Comparison of ENCODE assay signal across 13 cellular contexts in genomic region chr3:172209333-172210321, GRCh38.
DNase-seq lines count a peak whose midpoint lies in the region; ATAC-seq and TF ChIP-seq lines count a peak whose summit lies in the region.
"Had no signal": no experiment of that assay in that cellular context is flagged by ENCODE, and none has a peak within 500 bp of the region (broad histone marks: within the 10 kb centered on the region; RNA-seq: fewer than 3 reads in every experiment).

No MANE protein-coding gene starts in this region.

- TF ChIP-seq CTCF in chondrocyte (IDR thresholded peaks at IDR 0.05) (no peak), lung (IDR thresholded peaks at IDR 0.05; ENCODE audit: control extremely low read depth, extremely low read depth) (no peak), stomach (IDR thresholded peaks at IDR 0.05) (no peak), foreskin keratinocyte (conservative IDR thresholded peaks at IDR 0.05) (no peak)

- CTCF ChIA-PET in activated naive CD4-positive, alpha-beta T cell treated with anti-CD3 and anti-CD28 coated beads for 36 hours (lab: Charles Lee) = no interaction called here

- H3K4me1 ChIP-seq in lung (ENCODE audit: control insufficient read depth in 2 of 2, insufficient read depth in 2 of 2, low read length in 2 of 2) (peaks cover 14 to 37% of the 10 kb centered on the region in 2 donors), stomach (peaks cover 10 to 67% (median 41%) of the 10 kb centered on the region in 4 donors), foreskin keratinocyte (peaks cover 14% of the 10 kb centered on the region)

- H3K36me3 Mint-ChIP-seq in chondrocyte (ENCODE audit: low read depth) (peaks cover 7% of the 10 kb centered on the region), T-helper 17 cell (ENCODE audit: low read depth) (no peaks in the 10 kb centered on the region)
- peaks cover 7% of the 10 kb centered on the region for H3K36me3 Mint-ChIP-seq in activated naive CD4-positive, alpha-beta T cell treated with anti-CD3 and anti-CD28 coated beads for 36 hours (ENCODE audit: low read depth)

- H3K27ac Mint-ChIP-seq in chondrocyte (ENCODE audit: unreplicated experiment) (peak overlapping the region; percentile 90), T-helper 17 cell (no peak overlapping the region)
- H3K27ac Mint-ChIP-seq in activated naive CD4-positive, alpha-beta T cell treated with anti-CD3 and anti-CD28 coated beads for 36 hours = no peak overlapping the region

- H3K27ac ChIP-seq in lung (ENCODE audit: low read depth in 1 of 2, low read length in 1 of 2) (peak overlapping the region; percentile 1 to 27), stomach (peak overlapping the region; percentile 56 to 72 (median 67)), foreskin keratinocyte (no peak overlapping the region)
- H3K27ac ChIP-seq: KMS-11 had no signal

- H3K9me3 ChIP-seq in lung (ENCODE audit: control insufficient read depth in 2 of 2, insufficient read depth in 1 of 2, low read length in 1 of 2) (no peaks in the 10 kb centered on the region), stomach (no peaks in the 10 kb centered on the region), T-helper 17 cell (ENCODE audit: control insufficient read depth, low read length, poor library complexity, severe bottlenecking) (peaks cover 5% of the 10 kb centered on the region)

- no peak for TF ChIP-seq POLR2A in stomach (IDR thresholded peaks at IDR 0.05)

- H3K4me1 Mint-ChIP-seq in chondrocyte (ENCODE audit: low read depth) (peaks cover 75% of the 10 kb centered on the region), T-helper 17 cell (peaks cover 2% of the 10 kb centered on the region)
- H3K4me1 Mint-ChIP-seq in activated naive CD4-positive, alpha-beta T cell treated with anti-CD3 and anti-CD28 coated beads for 36 hours (ENCODE audit: low read depth) = peaks cover 15% of the 10 kb centered on the region

- 76 to 84% methylated on average over 28 of the region's 28 CpGs for WGBS in lung, 2 donors
- 51 to 73% (median 62%) methylated on average over 21 to 28 of the region's 28 CpGs for WGBS in stomach, 5 donors

- H3K4me3 ChIP-seq in lung (no peak overlapping the region), stomach (no peak overlapping the region)

- H3K9me3 Mint-ChIP-seq in chondrocyte (ENCODE audit: low read depth) = no peaks in the 10 kb centered on the region
- H3K9me3 Mint-ChIP-seq in activated naive CD4-positive, alpha-beta T cell treated with anti-CD3 and anti-CD28 coated beads for 36 hours = peaks cover 9% of the 10 kb centered on the region

- intact Hi-C loops in stomach (cut with DNase I; ENCODE audit: low total_unique reads) = no loop called here
- intact Hi-C loops in activated naive CD4-positive, alpha-beta T cell treated with anti-CD3 and anti-CD28 coated beads for 36 hours (cut with micrococcal nuclease) = no loop called here

- no peaks in the 10 kb centered on the region for H3K27me3 ChIP-seq in lung (ENCODE audit: control insufficient read depth, insufficient read depth)
- H3K27me3 ChIP-seq in stomach = no peaks in the 10 kb centered on the region
- no peaks in the 10 kb centered on the region for H3K27me3 ChIP-seq in foreskin keratinocyte

- DNase-seq in M059J (ENCODE audit: low read depth) (peak; percentile 89), chondrocyte (ENCODE audit: low spot score) (no peak), lung (ENCODE audit: low spot score) (no peak), stomach (peak; percentile 80), T-helper 17 cell (no peak), AG20443 (ENCODE audit: low spot score) (no peak), foreskin keratinocyte (no peak)
- no peak for DNase-seq in activated naive CD4-positive, alpha-beta T cell treated with anti-CD3 and anti-CD28 coated beads for 36 hours
- DNase-seq: activated CD4-positive, alpha-beta T cell treated with anti-CD3 and anti-CD28 coated beads, Interleukin-2, amount 50 U/mL, for 4 hours; activated naive CD4-positive, alpha-beta T cell treated with Interleukin-2 at 50 U/mL for 16 hours; DMS153; stimulated activated CD4-positive, alpha-beta T cell treated with anti-CD3 and anti-CD28 coated beads, Interleukin-1b, Interleukin-23, amount 100 ng/mL, for 48 hours had no signal

- H3K27me3 Mint-ChIP-seq in chondrocyte (ENCODE audit: low read depth) = no peaks in the 10 kb centered on the region
- H3K27me3 Mint-ChIP-seq in activated naive CD4-positive, alpha-beta T cell treated with anti-CD3 and anti-CD28 coated beads for 36 hours (ENCODE audit: low read depth) = no peaks in the 10 kb centered on the region
- H3K27me3 Mint-ChIP-seq in T-helper 17 cell = no peaks in the 10 kb centered on the region

- peak overlapping the region; percentile 2 for H3K4me3 Mint-ChIP-seq in chondrocyte (ENCODE audit: unreplicated experiment)
- no peak overlapping the region for H3K4me3 Mint-ChIP-seq in activated naive CD4-positive, alpha-beta T cell treated with anti-CD3 and anti-CD28 coated beads for 36 hours
- H3K4me3 Mint-ChIP-seq in T-helper 17 cell = no peak overlapping the region

- TF ChIP-seq EP300 in stomach (IDR thresholded peaks at IDR 0.05) = no peak

- H3K36me3 ChIP-seq in lung (ENCODE audit: control insufficient read depth in 2 of 2, insufficient read depth in 2 of 2, low read length in 2 of 2) (no peaks in the 10 kb centered on the region), stomach (no peaks in the 10 kb centered on the region)

- ATAC-seq in lung (ENCODE audit: insufficient read depth, low FRiP score) (no peak), T-helper 17 cell (no peak), foreskin keratinocyte (no peak)

Comparison
In these comparisons a context has a peak if more than half of its experiments do, and no peak if none do; other contexts are left out.
1. DNase-seq: peak in M059J (single experiment) and stomach (single experiment); none in chondrocyte (single experiment), lung (single experiment), activated naive CD4-positive, alpha-beta T cell treated with anti-CD3 and anti-CD28 coated beads for 36 hours (single experiment), T-helper 17 cell (0 of 3), AG20443 (single experiment) and foreskin keratinocyte (0 of 2).